Comparison of ENCODE assay signal across 1 cellular context in genomic region chr3:170709046-170709445, GRCh38.
TF ChIP-seq lines count a peak whose summit lies in the region.

No MANE protein-coding gene starts in this region.

TF ChIP-seq in HepG2, 621 proteins besides CTCF, POLR2A, EP300 and RAD21 (continued from another document):
- TF ChIP-seq ZNF407 (CRISPR knock-in tag; IDR thresholded peaks at IDR 0.05; ENCODE audit: not compliant biosample characterization) (no peak), ZNF724P (CRISPR knock-in tag; IDR thresholded peaks at IDR 0.05; ENCODE audit: borderline replicate concordance) (no peak), REL (CRISPR knock-in tag; conservative IDR thresholded peaks at IDR 0.05) (no peak), PHF21A (CRISPR knock-in tag; IDR thresholded peaks at IDR 0.05) (no peak), BRD4 (CRISPR knock-in tag; IDR thresholded peaks at IDR 0.05) (no peak), SAP130 (CRISPR knock-in tag; IDR thresholded peaks at IDR 0.05; ENCODE audit: low read depth) (no peak)
